In genomic region chr12:113334786-113335539, GRCh38 we compare ENCODE assay signal across 8 cellular contexts. TPM values are rescaled to one million over a fixed set of nuclear protein-coding genes. Genes with fewer than 3 reads are reported as not detected.
DNase-seq lines count a peak whose midpoint lies in the region; ATAC-seq and TF ChIP-seq lines count a peak whose summit lies in the region.

Gene SLC8B1 (minus strand): TSS chr12:113335109. CDS start chr12:113332878, 2,231 bp downstream.

- H3K36me3 ChIP-seq in mucosa of rectum (ENCODE audit: control insufficient read depth in 2 of 2, insufficient read depth in 2 of 2, low read length in 2 of 2), result peaks cover 15% of the 10 kb centered on the region in 2 donors

- H3K27ac ChIP-seq in HL-60 (replicated peaks) (peak within 1 kb of the TSS; percentile 86), mucosa of rectum (ENCODE audit: low read depth in 2 of 2, low read length in 2 of 2) (peak within 1 kb of the TSS; percentile 75 to 82)

- ATAC-seq in GM19452 (IDR thresholded peaks at IDR 0.05; ENCODE audit: unreplicated experiment), result peak; percentile 96

- no peak for TF ChIP-seq CTCF in HL-60 (IDR thresholded peaks at IDR 0.05; ENCODE audit: insufficient read depth, low read length)
- no peak for TF ChIP-seq CTCF in epithelial cell of proximal tubule (conservative IDR thresholded peaks at IDR 0.05; ENCODE audit: low read depth, low read length)

- H3K27me3 ChIP-seq in HL-60 (ENCODE audit: insufficient read depth, poor library complexity, severe bottlenecking) (no peaks in the 10 kb centered on the region), mucosa of rectum (ENCODE audit: control insufficient read depth in 2 of 2, insufficient read depth in 2 of 2, low read length in 2 of 2) (no peaks in the 10 kb centered on the region)

- no peaks in the 10 kb centered on the region for H3K9me3 ChIP-seq in mucosa of rectum (ENCODE audit: control insufficient read depth in 2 of 2, low read length in 2 of 2)

- peaks cover 9 to 14% of the 10 kb centered on the region in 2 donors for H3K4me1 ChIP-seq in mucosa of rectum (ENCODE audit: control insufficient read depth in 2 of 2, insufficient read depth in 2 of 2, low read length in 2 of 2)

- peak; percentile 78 for DNase-seq in COLO668 (lab: John Stamatoyannopoulos, UW; ENCODE audit: unreplicated experiment)
- peak; percentile 75 to 83 for DNase-seq in HL-60 (ENCODE audit: low read depth in 1 of 2, low spot score in 1 of 2)
- peak; percentile 91 for DNase-seq in OCI-M1 (lab: John Stamatoyannopoulos, UW)
- DNase-seq in activated T-cell treated with anti-CD3 and anti-CD28 coated beads for 48 hours (ENCODE audit: low read depth), result peak; percentile 91
- DNase-seq in epithelial cell of proximal tubule (ENCODE audit: low read depth), result peak; percentile 43
- peak; percentile 82 for DNase-seq in stimulated activated CD8-positive, alpha-beta memory T cell treated with anti-CD3 and anti-CD28 coated beads, Interleukin-4, amount 100 ng/mL, for 24 hours (ENCODE audit: low read depth)

- H3K9ac ChIP-seq in mucosa of rectum (ENCODE audit: low read depth in 1 of 2, low read length in 2 of 2), result peak within 1 kb of the TSS; percentile 91 to 94

- H3K4me3 ChIP-seq in HL-60 (replicated peaks; ENCODE audit: insufficient read depth, low read length) (peak within 1 kb of the TSS; percentile 78), epithelial cell of proximal tubule (ENCODE audit: low read depth, low read length) (peak within 1 kb of the TSS; percentile 75), mucosa of rectum (ENCODE audit: low read length in 2 of 2) (peak within 1 kb of the TSS; percentile 84 to 98)

RNA-seq across cellular contexts. Expression of gene SLC8B1, which starts in this region (rescaled TPM):
- total RNA-seq in epithelial cell of proximal tubule, result 26.0 and 26.6 TPM in 2 replicates

Comparison
In these comparisons a context has a peak if more than half of its experiments do, and no peak if none do; other contexts are left out.
1. Peak in every context shown above with its lines: DNase-seq, ATAC-seq, H3K4me3 ChIP-seq and H3K27ac ChIP-seq.